Comparison of ENCODE assay signal across 9 cellular contexts in genomic region chr4:140004580-140005314, GRCh38.
DNase-seq lines count a peak whose midpoint lies in the region; ATAC-seq and TF ChIP-seq lines count a peak whose summit lies in the region.
"Had no signal": no experiment of that assay in that cellular context is flagged by ENCODE, and none has a peak within 500 bp of the region (broad histone marks: within the 10 kb centered on the region; RNA-seq: fewer than 3 reads in every experiment).

No MANE protein-coding gene starts in this region.

- H3K9ac ChIP-seq in muscle layer of colon (ENCODE audit: low read length), result no peak overlapping the region

- H3K36me3 ChIP-seq in muscle layer of colon (ENCODE audit: insufficient read depth, low read length), result no peaks in the 10 kb centered on the region

- TF ChIP-seq CTCF in AG09309 (IDR thresholded peaks at IDR 0.05; ENCODE audit: control insufficient read depth, insufficient read depth, low read depth, low read length, missing control alignments) (no peak), epithelial cell of proximal tubule (conservative IDR thresholded peaks at IDR 0.05; ENCODE audit: low read depth, low read length) (no peak)

- no peaks in the 10 kb centered on the region for H3K27me3 ChIP-seq in muscle layer of colon (ENCODE audit: control insufficient read depth in 1 of 2, insufficient read depth in 2 of 2, low read length in 2 of 2)

- DNase-seq in AG09309 (ENCODE audit: low read depth), result peak; percentile 7
- DNase-seq in NCI-H2171 treated with DMSO at 0.1 percent for 48 hours (lab: John Stamatoyannopoulos, UW), result peak; percentile 61
- no peak for DNase-seq in epithelial cell of proximal tubule (ENCODE audit: low read depth)
- DNase-seq in activated gamma-delta T cell treated with Interleukin-2 at 50 U/mL for 16 hours, result no peak
- DNase-seq in DMS114 treated with DMSO at 0.1 percent for 48 hours (lab: John Stamatoyannopoulos, UW; ENCODE audit: unreplicated experiment), result no peak
- DNase-seq: activated B cell treated with CpG ODN at 0.5 μM for 24 hours had no signal

- ATAC-seq in GM19395 (IDR thresholded peaks at IDR 0.05; ENCODE audit: unreplicated experiment) (no peak), GM18867 (IDR thresholded peaks at IDR 0.05; ENCODE audit: unreplicated experiment) (no peak)

- no peak overlapping the region for H3K27ac ChIP-seq in muscle layer of colon (ENCODE audit: low read depth, low read length)

- H3K4me1 ChIP-seq in muscle layer of colon (ENCODE audit: insufficient read depth, low read length), result peaks cover 10% of the 10 kb centered on the region

- H3K4me3 ChIP-seq in AG09309 (ENCODE audit: control insufficient read depth, low read depth, low read length), result peak overlapping the region; percentile 34
- peak overlapping the region; percentile 43 for H3K4me3 ChIP-seq in epithelial cell of proximal tubule (ENCODE audit: low read depth, low read length)
- H3K4me3 ChIP-seq in muscle layer of colon (ENCODE audit: low read depth in 1 of 2, low read length in 2 of 2), result peak overlapping the region; percentile 15 to 41

- H3K9me3 ChIP-seq in muscle layer of colon (ENCODE audit: low read length), result no peaks in the 10 kb centered on the region

Comparison
In these comparisons a context has a peak if more than half of its experiments do, and no peak if none do; other contexts are left out.
1. DNase-seq: peak in AG09309 (single experiment) and NCI-H2171 treated with DMSO at 0.1 percent for 48 hours (single experiment); none in epithelial cell of proximal tubule (single experiment), activated gamma-delta T cell treated with Interleukin-2 at 50 U/mL for 16 hours (single experiment) and DMS114 treated with DMSO at 0.1 percent for 48 hours (single experiment).
2. Peak in every context shown above with its lines, with median percentiles within 50 percentile points of each other: H3K4me3 ChIP-seq.